ENCODE assay signal across 8 cellular contexts in genomic region chr16:1705688-1706385, GRCh38. TPM values are rescaled to one million over a fixed set of nuclear protein-coding genes. Genes with fewer than 3 reads are reported as not detected.
DNase-seq lines count a peak whose midpoint lies in the region; ATAC-seq and TF ChIP-seq lines count a peak whose summit lies in the region.

Gene MAPK8IP3, plus strand, starts transcription at chr16:1706195. Its CDS starts 145 bp downstream, at chr16:1706340.

- peaks cover 5% of the 10 kb centered on the region for H3K27me3 Mint-ChIP-seq in neural crest cell (ENCODE audit: low read depth)

- WGBS in stomach, 5 donors: 0 to 1% (median 0%) methylated on average over 34 to 79 of the region's 79 CpGs

- H3K4me1 ChIP-seq in RWPE2 (ENCODE audit: insufficient read depth, poor library complexity, severe bottlenecking): peaks cover 24% of the 10 kb centered on the region
- H3K4me1 ChIP-seq in stomach: peaks cover 20 to 60% (median 48%) of the 10 kb centered on the region in 4 donors

- TF ChIP-seq EP300 in stomach (IDR thresholded peaks at IDR 0.05): no peak

- H3K27me3 ChIP-seq in RWPE2 (ENCODE audit: insufficient read depth, poor library complexity, severe bottlenecking): no peaks in the 10 kb centered on the region
- H3K27me3 ChIP-seq in stomach: no peaks in the 10 kb centered on the region

- H3K27ac ChIP-seq in RWPE2 (ENCODE audit: poor library complexity, severe bottlenecking) (peak within 1 kb of the TSS; percentile 91), stomach (peak within 1 kb of the TSS; percentile 87 to 97 (median 94))

- intact Hi-C loops in stomach (cut with DNase I; ENCODE audit: low total_unique reads): no loop called here

- peak; percentile 88 for DNase-seq in ELR (ENCODE audit: low read depth)
- peak; percentile 70 for DNase-seq in H4 (ENCODE audit: low spot score)
- DNase-seq in LNCaP clone FGC (ENCODE audit: low read depth): no peak
- DNase-seq in RWPE2 (ENCODE audit: low spot score): no peak
- peak; percentile 97 for DNase-seq in activated effector memory CD4-positive, alpha-beta T cell treated with Interleukin-2 at 50 U/mL for 16 hours
- peak; percentile 79 for DNase-seq in fibroblast of the conjunctiva (ENCODE audit: low read depth)
- peak; percentile 99 for DNase-seq in neural crest cell (ENCODE audit: low read depth, low spot score)
- peak; percentile 92 for DNase-seq in stomach

- H3K9me3 ChIP-seq in RWPE2 (ENCODE audit: severe bottlenecking) (no peaks in the 10 kb centered on the region), stomach (no peaks in the 10 kb centered on the region)

- peak in 2 of 4 donors; percentile 32 to 89 for TF ChIP-seq POLR2A in stomach (IDR thresholded peaks at IDR 0.05)

- H3K36me3 ChIP-seq in RWPE2 (ENCODE audit: low read depth) (peaks cover 17% of the 10 kb centered on the region), stomach (peaks cover under 1 to 20% (median 19%) of the 10 kb centered on the region in 4 donors)

- H3K27ac Mint-ChIP-seq in neural crest cell (ENCODE audit: unreplicated experiment): peak within 1 kb of the TSS; percentile 98

- H3K4me3 Mint-ChIP-seq in neural crest cell: peak within 1 kb of the TSS; percentile 98

- TF ChIP-seq CTCF in LNCaP clone FGC (IDR thresholded peaks at IDR 0.05; ENCODE audit: control insufficient read depth, extremely low read depth, insufficient read depth): peak; percentile 100
- TF ChIP-seq CTCF in RWPE2 (IDR thresholded peaks at IDR 0.05; ENCODE audit: poor library complexity, severe bottlenecking): peak; percentile 96
- TF ChIP-seq CTCF in neural crest cell (conservative IDR thresholded peaks at IDR 0.05): peak; percentile 97
- TF ChIP-seq CTCF in stomach (IDR thresholded peaks at IDR 0.05): peak in 5 of 7 experiments; percentile 57 to 100 (median 96)

- peak; percentile 72 for ATAC-seq in RWPE2 (ENCODE audit: low read depth)

- H3K36me3 Mint-ChIP-seq in neural crest cell (ENCODE audit: low read depth): peaks cover 4% of the 10 kb centered on the region

- H3K4me1 Mint-ChIP-seq in neural crest cell: peaks cover 31% of the 10 kb centered on the region

- H3K4me3 ChIP-seq in LNCaP clone FGC (ENCODE audit: low read depth, low read length) (peak within 1 kb of the TSS; percentile 95), RWPE2 (ENCODE audit: severe bottlenecking) (peak within 1 kb of the TSS; percentile 59), stomach (peak within 1 kb of the TSS; percentile 83 to 95 (median 92))

- H3K9me3 Mint-ChIP-seq in neural crest cell: no peaks in the 10 kb centered on the region

RNA-seq across cellular contexts. Expression of gene MAPK8IP3, which starts in this region (rescaled TPM):
- 2.6 and 4.4 TPM in 2 replicates for total RNA-seq in H4 (2014; rRNA removed; shearing (Covaris generic))
- total RNA-seq in neural crest cell: 111 and 113 TPM in 2 replicates
- total RNA-seq in stomach: 100 to 1,000 TPM in 3 of 5 donors, 10 to 100 TPM in 2; 42.6 to 320 (median 133) TPM
- 10 to 100 TPM; 10.1 to 38.9 (median 29.9) TPM for polyA plus RNA-seq in stomach

Comparison
In these comparisons a context has a peak if more than half of its experiments do, and no peak if none do; other contexts are left out.
1. DNase-seq: peak in ELR (single experiment), H4 (single experiment), activated effector memory CD4-positive, alpha-beta T cell treated with Interleukin-2 at 50 U/mL for 16 hours (single experiment), fibroblast of the conjunctiva (single experiment), neural crest cell (single experiment) and stomach (single experiment); none in LNCaP clone FGC (single experiment) and RWPE2 (single experiment).
2. Peak in every context shown above with its lines, with median percentiles within 50 percentile points of each other: H3K4me3 ChIP-seq and CTCF ChIP-seq.